18 cellular contexts compared by ENCODE assay signal in the genomic region with DNA sequence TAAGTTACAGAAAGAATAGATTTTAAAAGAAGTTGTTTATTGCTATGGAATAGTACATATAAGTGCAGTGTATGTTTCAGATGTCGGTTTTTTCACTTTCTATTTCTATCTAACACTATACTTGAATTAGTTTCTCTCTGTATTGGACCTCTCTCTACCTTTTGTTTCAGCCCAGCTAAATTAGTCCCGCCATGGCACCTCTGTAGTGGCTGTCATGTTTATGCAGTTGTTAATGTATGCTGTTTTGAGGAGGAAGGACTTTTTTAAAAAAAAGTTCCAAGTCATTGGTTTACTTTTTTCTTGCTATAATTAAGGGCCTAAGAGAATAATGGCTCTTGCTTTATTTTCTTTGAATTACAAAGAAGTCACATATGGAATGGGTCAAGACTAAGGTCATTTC.
A peak's percentile ranks its signal among the peaks of the same experiment; 100 is the strongest.
DNase-seq lines count a peak whose midpoint lies in the region; ATAC-seq and TF ChIP-seq lines count a peak whose summit lies in the region.
"Had no signal": no experiment of that assay in that cellular context is flagged by ENCODE, and none has a peak within 500 bp of the region (broad histone marks: within the 10 kb centered on the region; RNA-seq: fewer than 3 reads in every experiment).

No MANE protein-coding gene starts in this region.

- no peaks in the 10 kb centered on the region for H3K4me1 Mint-ChIP-seq in activated CD4-positive, alpha-beta memory T cell treated with anti-CD3 and anti-CD28 coated beads, Interleukin-2, amount 10 ng/mL, durations not matched to agents 7 days and 5 days
- H3K4me1 Mint-ChIP-seq in activated CD4-positive, alpha-beta memory T cell treated with anti-CD3 and anti-CD28 coated beads for 36 hours (ENCODE audit: low read depth): no peaks in the 10 kb centered on the region
- peaks cover 43% of the 10 kb centered on the region for H3K4me1 Mint-ChIP-seq in dendritic cell treated with granulocyte-macrophage colony-stimulating factor and Interleukin-4, amounts not matched to agents 40 ng/mL and 50 ng/mL, for 4 days (ENCODE audit: low read depth)
- peaks cover 11 to 38% of the 10 kb centered on the region in 2 donors for H3K4me1 Mint-ChIP-seq in stimulated activated naive B cell treated with anti-CD40 and anti-IgM and Interleukin-4, amounts not matched to agents 10 μg/mL and 1 μg/mL and 100 μg/mL, for 72 hours
- H3K4me1 Mint-ChIP-seq: CD8-positive, alpha-beta memory T cell had no signal

- no peaks in the 10 kb centered on the region for H3K27me3 Mint-ChIP-seq in activated CD4-positive, alpha-beta memory T cell treated with anti-CD3 and anti-CD28 coated beads, Interleukin-2, amount 10 ng/mL, durations not matched to agents 7 days and 5 days
- no peaks in the 10 kb centered on the region for H3K27me3 Mint-ChIP-seq in activated CD4-positive, alpha-beta memory T cell treated with anti-CD3 and anti-CD28 coated beads for 36 hours
- H3K27me3 Mint-ChIP-seq in dendritic cell treated with granulocyte-macrophage colony-stimulating factor and Interleukin-4, amounts not matched to agents 40 ng/mL and 50 ng/mL, for 4 days: no peaks in the 10 kb centered on the region
- H3K27me3 Mint-ChIP-seq in stimulated activated naive B cell treated with anti-CD40 and anti-IgM and Interleukin-4, amounts not matched to agents 10 μg/mL and 1 μg/mL and 100 μg/mL, for 72 hours: no peaks in the 10 kb centered on the region
- H3K27me3 Mint-ChIP-seq: CD4-positive, alpha-beta T cell had no signal

- CTCF ChIA-PET in activated CD4-positive, alpha-beta memory T cell treated with anti-CD3 and anti-CD28 coated beads, Interleukin-2, amount 10 ng/mL, durations not matched to agents 7 days and 5 days (lab: Charles Lee): no interaction called here
- CTCF ChIA-PET in activated CD4-positive, alpha-beta memory T cell treated with anti-CD3 and anti-CD28 coated beads for 36 hours (lab: Charles Lee): no interaction called here
- CTCF ChIA-PET in HEK293T (lab: Yijun Ruan, JAX): no interaction called here

- POLR2A ChIA-PET in activated CD4-positive, alpha-beta memory T cell treated with anti-CD3 and anti-CD28 coated beads, Interleukin-2, amount 10 ng/mL, durations not matched to agents 7 days and 5 days (lab: Charles Lee): no interaction called here
- POLR2A ChIA-PET in activated CD4-positive, alpha-beta memory T cell treated with anti-CD3 and anti-CD28 coated beads for 36 hours (lab: Charles Lee): no interaction called here
- POLR2A ChIA-PET in HEK293T (lab: Yijun Ruan, JAX): no interaction called here

- H3K27ac Mint-ChIP-seq in activated CD4-positive, alpha-beta memory T cell treated with anti-CD3 and anti-CD28 coated beads, Interleukin-2, amount 10 ng/mL, durations not matched to agents 7 days and 5 days: peak overlapping the region; percentile 16
- no peak overlapping the region for H3K27ac Mint-ChIP-seq in activated CD4-positive, alpha-beta memory T cell treated with anti-CD3 and anti-CD28 coated beads for 36 hours
- H3K27ac Mint-ChIP-seq in dendritic cell treated with granulocyte-macrophage colony-stimulating factor and Interleukin-4, amounts not matched to agents 40 ng/mL and 50 ng/mL, for 4 days: peak overlapping the region; percentile 79
- no peak overlapping the region for H3K27ac Mint-ChIP-seq in stimulated activated naive B cell treated with anti-CD40 and anti-IgM and Interleukin-4, amounts not matched to agents 10 μg/mL and 1 μg/mL and 100 μg/mL, for 72 hours
- H3K27ac Mint-ChIP-seq: CD4-positive, alpha-beta T cell; CD8-positive, alpha-beta memory T cell had no signal

- intact Hi-C loops in activated CD4-positive, alpha-beta memory T cell treated with anti-CD3 and anti-CD28 coated beads for 36 hours (cut with micrococcal nuclease): loop anchor here (5.0 kb wide), 1 partner anchor 165 kb away; no protein-coding TSS in a partner anchor
- intact Hi-C loops in dendritic cell treated with granulocyte-macrophage colony-stimulating factor and Interleukin-4, amounts not matched to agents 40 ng/mL and 50 ng/mL, for 4 days (cut with micrococcal nuclease): no loop called here

- peak; percentile 55 to 77 for ATAC-seq in stimulated activated naive B cell treated with anti-CD40 and anti-IgM and Interleukin-4, amounts not matched to agents 10 μg/mL and 1 μg/mL and 100 μg/mL, for 72 hours (replicated peaks)
- ATAC-seq: GM12878 had no signal

- H3K4me3 Mint-ChIP-seq in activated CD4-positive, alpha-beta memory T cell treated with anti-CD3 and anti-CD28 coated beads, Interleukin-2, amount 10 ng/mL, durations not matched to agents 7 days and 5 days: no peak overlapping the region
- H3K4me3 Mint-ChIP-seq in activated CD4-positive, alpha-beta memory T cell treated with anti-CD3 and anti-CD28 coated beads for 36 hours: no peak overlapping the region
- H3K4me3 Mint-ChIP-seq in dendritic cell treated with granulocyte-macrophage colony-stimulating factor and Interleukin-4, amounts not matched to agents 40 ng/mL and 50 ng/mL, for 4 days: no peak overlapping the region
- H3K4me3 Mint-ChIP-seq in stimulated activated naive B cell treated with anti-CD40 and anti-IgM and Interleukin-4, amounts not matched to agents 10 μg/mL and 1 μg/mL and 100 μg/mL, for 72 hours: peak overlapping the region in 1 of 2 donors; percentile 73
- H3K4me3 Mint-ChIP-seq: CD14-positive monocyte; CD4-positive, alpha-beta T cell; CD8-positive, alpha-beta memory T cell had no signal

- no peak for DNase-seq in activated CD4-positive, alpha-beta memory T cell treated with anti-CD3 and anti-CD28 coated beads, Interleukin-2, amount 10 ng/mL, durations not matched to agents 7 days and 5 days
- DNase-seq in activated CD4-positive, alpha-beta memory T cell treated with anti-CD3 and anti-CD28 coated beads for 36 hours: no peak
- no peak for DNase-seq in stimulated activated naive B cell treated with anti-CD40 and anti-IgM and Interleukin-4, amounts not matched to agents 10 μg/mL and 1 μg/mL and 100 μg/mL, for 72 hours
- DNase-seq in HEK293T (ENCODE audit: extremely low spot score): no peak
- DNase-seq in activated CD4-positive, alpha-beta T cell treated with anti-CD3 and anti-CD28 coated beads for 4 hours: no peak
- DNase-seq: ACHN; AML-193; BE2C; CD4-positive, alpha-beta T cell; CD8-positive, alpha-beta memory T cell; DMS 273 treated with DMSO at 0.1 percent for 48 hours; DMS79; EL; GDM1; GOT3 had no signal

- H3K9me3 Mint-ChIP-seq in activated CD4-positive, alpha-beta memory T cell treated with anti-CD3 and anti-CD28 coated beads, Interleukin-2, amount 10 ng/mL, durations not matched to agents 7 days and 5 days: no peaks in the 10 kb centered on the region
- no peaks in the 10 kb centered on the region for H3K9me3 Mint-ChIP-seq in activated CD4-positive, alpha-beta memory T cell treated with anti-CD3 and anti-CD28 coated beads for 36 hours
- H3K9me3 Mint-ChIP-seq in dendritic cell treated with granulocyte-macrophage colony-stimulating factor and Interleukin-4, amounts not matched to agents 40 ng/mL and 50 ng/mL, for 4 days: no peaks in the 10 kb centered on the region
- H3K9me3 Mint-ChIP-seq in stimulated activated naive B cell treated with anti-CD40 and anti-IgM and Interleukin-4, amounts not matched to agents 10 μg/mL and 1 μg/mL and 100 μg/mL, for 72 hours: no peaks in the 10 kb centered on the region
- H3K9me3 Mint-ChIP-seq: CD4-positive, alpha-beta T cell; CD8-positive, alpha-beta memory T cell had no signal

- H3K36me3 Mint-ChIP-seq in activated CD4-positive, alpha-beta memory T cell treated with anti-CD3 and anti-CD28 coated beads, Interleukin-2, amount 10 ng/mL, durations not matched to agents 7 days and 5 days (ENCODE audit: low read depth): no peaks in the 10 kb centered on the region
- H3K36me3 Mint-ChIP-seq in activated CD4-positive, alpha-beta memory T cell treated with anti-CD3 and anti-CD28 coated beads for 36 hours: no peaks in the 10 kb centered on the region
- H3K36me3 Mint-ChIP-seq in dendritic cell treated with granulocyte-macrophage colony-stimulating factor and Interleukin-4, amounts not matched to agents 40 ng/mL and 50 ng/mL, for 4 days (ENCODE audit: low read depth): peaks cover 45% of the 10 kb centered on the region
- peaks cover 24 to 37% of the 10 kb centered on the region in 2 donors for H3K36me3 Mint-ChIP-seq in stimulated activated naive B cell treated with anti-CD40 and anti-IgM and Interleukin-4, amounts not matched to agents 10 μg/mL and 1 μg/mL and 100 μg/mL, for 72 hours
- H3K36me3 Mint-ChIP-seq: CD8-positive, alpha-beta memory T cell had no signal

TF ChIP-seq in HEK293T, 16 proteins besides CTCF, POLR2A, EP300 and RAD21:
- TF ChIP-seq FOXK2 (IDR thresholded peaks at IDR 0.05) (no peak), ELF4 (IDR thresholded peaks at IDR 0.05) (no peak)

Comparison
In these comparisons a context has a peak if more than half of its experiments do, and no peak if none do; other contexts are left out.
1. H3K27ac Mint-ChIP-seq: peak in activated CD4-positive, alpha-beta memory T cell treated with anti-CD3 and anti-CD28 coated beads, Interleukin-2, amount 10 ng/mL, durations not matched to agents 7 days and 5 days (single experiment) and dendritic cell treated with granulocyte-macrophage colony-stimulating factor and Interleukin-4, amounts not matched to agents 40 ng/mL and 50 ng/mL, for 4 days (single experiment); none in activated CD4-positive, alpha-beta memory T cell treated with anti-CD3 and anti-CD28 coated beads for 36 hours (single experiment) and stimulated activated naive B cell treated with anti-CD40 and anti-IgM and Interleukin-4, amounts not matched to agents 10 μg/mL and 1 μg/mL and 100 μg/mL, for 72 hours (single experiment).